In genomic region chr2:156342252-156343095, GRCh38 we compare ENCODE assay signal across 1 cellular context.
TF ChIP-seq lines count a peak whose summit lies in the region.

No MANE protein-coding gene starts in this region.

TF ChIP-seq in IMR-90, 13 proteins besides CTCF, POLR2A, EP300 and RAD21 (continued from another document):
- TF ChIP-seq ELK1 (IDR thresholded peaks at IDR 0.05; ENCODE audit: borderline replicate concordance, low read depth, low read length) (no peak), MAFK (IDR thresholded peaks at IDR 0.05; ENCODE audit: low read depth, low read length) (no peak), FOS (IDR thresholded peaks at IDR 0.05; ENCODE audit: low read depth, low read length) (no peak), RFX5 (IDR thresholded peaks at IDR 0.05; ENCODE audit: low read depth, low read length) (no peak), CEBPB (IDR thresholded peaks at IDR 0.05; ENCODE audit: low read depth, low read length) (no peak), BHLHE40 (IDR thresholded peaks at IDR 0.05; ENCODE audit: low read depth, low read length) (0 out of 2 replicates have a peak, but pooled peaks have one; percentile 15)
- TF ChIP-seq, protein P1, sequence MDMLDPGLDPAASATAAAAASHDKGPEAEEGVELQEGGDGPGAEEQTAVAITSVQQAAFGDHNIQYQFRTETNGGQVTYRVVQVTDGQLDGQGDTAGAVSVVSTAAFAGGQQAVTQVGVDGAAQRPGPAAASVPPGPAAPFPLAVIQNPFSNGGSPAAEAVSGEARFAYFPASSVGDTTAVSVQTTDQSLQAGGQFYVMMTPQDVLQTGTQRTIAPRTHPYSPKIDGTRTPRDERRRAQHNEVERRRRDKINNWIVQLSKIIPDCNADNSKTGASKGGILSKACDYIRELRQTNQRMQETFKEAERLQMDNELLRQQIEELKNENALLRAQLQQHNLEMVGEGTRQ (IDR thresholded peaks at IDR 0.05; ENCODE audit: low read depth, low read length), result no peak; the same call in 1 of the 2 replicates
TF ChIP-seq in IMR-90: peak in this region for 2.
